ENCODE assay signal across 8 cellular contexts in the genomic region with DNA sequence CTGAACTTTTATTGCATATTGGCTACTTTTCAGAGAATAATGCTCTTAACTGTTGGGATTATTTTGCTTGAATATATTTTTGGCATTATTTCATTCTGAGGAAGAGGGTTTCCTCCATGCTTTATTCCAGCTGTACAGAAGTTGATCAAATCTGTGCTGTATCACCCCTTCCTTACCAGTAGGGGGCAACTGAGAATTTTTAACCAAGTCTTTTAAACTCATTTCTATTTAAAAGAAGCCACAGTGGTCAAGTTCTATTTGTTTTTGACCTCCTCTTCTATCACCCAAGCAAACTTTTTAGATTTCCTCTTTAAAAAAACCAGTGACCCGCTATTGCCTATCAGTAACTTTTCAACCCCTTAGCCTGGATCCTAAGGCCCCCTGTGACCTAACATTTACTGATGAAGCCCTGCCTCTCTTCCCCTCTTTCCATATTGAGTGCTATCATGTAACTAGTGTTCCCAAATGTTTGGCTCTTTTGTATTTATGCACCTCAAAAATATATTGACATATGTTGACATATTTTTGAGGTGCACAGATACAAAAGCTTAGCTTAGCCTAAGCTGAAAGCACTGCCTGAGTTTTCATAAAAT.
A peak's percentile ranks its signal among the peaks of the same experiment; 100 is the strongest.
DNase-seq lines count a peak whose midpoint lies in the region; ATAC-seq and TF ChIP-seq lines count a peak whose summit lies in the region.

No MANE protein-coding gene starts in this region.

- no peak overlapping the region for H2AFZ ChIP-seq in OCI-LY1 (ENCODE audit: low read length)

- no peak overlapping the region for H3K9ac ChIP-seq in OCI-LY1 (ENCODE audit: low read length)

- no peaks in the 10 kb centered on the region for H3K79me2 ChIP-seq in OCI-LY1 (ENCODE audit: insufficient read depth, low read length)

- no peak overlapping the region for H3K27ac ChIP-seq in left ventricle myocardium inferior (replicated peaks)
- H3K27ac ChIP-seq in OCI-LY1 (ENCODE audit: low read depth, low read length, poor library complexity, severe bottlenecking) = no peak overlapping the region
- no peak overlapping the region for H3K27ac ChIP-seq in sigmoid colon

- intact Hi-C loops in left ventricle myocardium inferior (cut with micrococcal nuclease) (loop anchor here (10.0 kb wide), 1 partner anchor 759 kb away; no protein-coding TSS in a partner anchor), left cardiac atrium (cut with DNase I) (loop anchor here in 1 of 2 donors (5.0 to 10.0 kb wide), 2 partner anchors 652 to 759 kb away; no protein-coding TSS in a partner anchor), sigmoid colon (cut with DNase I) (loop anchor here (2.0 to 5.0 kb wide), 2 partner anchors 763 to 882 kb away; no protein-coding TSS in a partner anchor)

- no peak for TF ChIP-seq EP300 in sigmoid colon (IDR thresholded peaks at IDR 0.05)

- no peaks in the 10 kb centered on the region for H3K9me2 ChIP-seq in OCI-LY1 (ENCODE audit: low read depth, low read length)

- peak; percentile 75 for TF ChIP-seq CTCF in left ventricle myocardium inferior (IDR thresholded peaks at IDR 0.05; ENCODE audit: borderline replicate concordance)
- peak; percentile 79 for TF ChIP-seq CTCF in OCI-LY1 (IDR thresholded peaks at IDR 0.05; ENCODE audit: low read length)
- peak; percentile 81 for TF ChIP-seq CTCF in epithelial cell of proximal tubule (conservative IDR thresholded peaks at IDR 0.05; ENCODE audit: low read depth, low read length)
- TF ChIP-seq CTCF in sigmoid colon (IDR thresholded peaks at IDR 0.05) = peak; percentile 18 to 61 (median 48)

- DNase-seq in left ventricle myocardium inferior (no peak), left cardiac atrium (no peak), epithelial cell of proximal tubule (ENCODE audit: low read depth) (peak; percentile 4), sigmoid colon (no peak), NCI-H1417 treated with DMSO at 0.1 percent for 48 hours (lab: John Stamatoyannopoulos, UW) (no peak)

- H3F3A ChIP-seq in OCI-LY1 (ENCODE audit: insufficient read depth, low read length) = no peaks in the 10 kb centered on the region

- ATAC-seq in left cardiac atrium (no peak), HG02852 (IDR thresholded peaks at IDR 0.05; ENCODE audit: unreplicated experiment) (peak; percentile 71), HG03097 (IDR thresholded peaks at IDR 0.05; ENCODE audit: low FRiP score, unreplicated experiment) (no peak)

- 15 to 16% methylated on average over 1 of the region's 1 CpG for WGBS in sigmoid colon, 2 donors

- TF ChIP-seq POLR2A in sigmoid colon (IDR thresholded peaks at IDR 0.05) = no peak

- H3K4me1 ChIP-seq in left ventricle myocardium inferior (no peaks in the 10 kb centered on the region), OCI-LY1 (ENCODE audit: insufficient read depth, low read length, severe bottlenecking) (no peaks in the 10 kb centered on the region), sigmoid colon (no peaks in the 10 kb centered on the region)

- H3K36me3 ChIP-seq in left ventricle myocardium inferior (no peaks in the 10 kb centered on the region), OCI-LY1 (ENCODE audit: insufficient read depth, low read length) (no peaks in the 10 kb centered on the region), sigmoid colon (no peaks in the 10 kb centered on the region)

- H4K20me1 ChIP-seq in OCI-LY1 (ENCODE audit: insufficient read depth, low read length) = no peaks in the 10 kb centered on the region

- peaks cover 3% of the 10 kb centered on the region for H3K9me3 ChIP-seq in left ventricle myocardium inferior (replicated peaks)
- H3K9me3 ChIP-seq in OCI-LY1 (ENCODE audit: low read length) = no peaks in the 10 kb centered on the region
- no peaks in the 10 kb centered on the region for H3K9me3 ChIP-seq in sigmoid colon

- H3K4me3 ChIP-seq in left ventricle myocardium inferior = no peak overlapping the region
- no peak overlapping the region for H3K4me3 ChIP-seq in OCI-LY1 (ENCODE audit: low read depth, low read length, poor library complexity, severe bottlenecking)
- no peak overlapping the region for H3K4me3 ChIP-seq in epithelial cell of proximal tubule (ENCODE audit: low read depth, low read length)
- H3K4me3 ChIP-seq in sigmoid colon = no peak overlapping the region

- no peaks in the 10 kb centered on the region for H3K27me3 ChIP-seq in left ventricle myocardium inferior (ENCODE audit: low read depth)
- H3K27me3 ChIP-seq in OCI-LY1 (ENCODE audit: insufficient read depth, low read length) = no peaks in the 10 kb centered on the region
- H3K27me3 ChIP-seq in sigmoid colon = no peaks in the 10 kb centered on the region

- H3K4me2 ChIP-seq in OCI-LY1 (ENCODE audit: low read length) = no peak overlapping the region
